8 cellular contexts compared by ENCODE assay signal in genomic region chr20:39800548-39800947, GRCh38.
A peak's percentile ranks its signal among the peaks of the same experiment; 100 is the strongest.
DNase-seq lines count a peak whose midpoint lies in the region; TF ChIP-seq lines count a peak whose summit lies in the region.

No MANE protein-coding gene starts in this region.

- DNase-seq in EL (peak; percentile 47), GM23248 (peak; percentile 92), RKO (ENCODE audit: low spot score) (peak; percentile 67), left kidney (ENCODE audit: low read depth, low spot score) (peak; percentile 7), neural progenitor cell (ENCODE audit: low spot score) (no peak)
- DNase-seq in effector memory CD4-positive, alpha-beta T cell, result no peak
- no peak for DNase-seq in activated CD4-positive, alpha-beta T cell treated with anti-CD3 and anti-CD28 coated beads for 1 hour
- DNase-seq in T-helper 2 cell treated with Interferon-gamma antibody and Interleukin-4, amounts not matched to agents 5 μg/mL and 100 μg/mL, for 36 hours (ENCODE audit: low spot score), result no peak

- peaks cover 4% of the 10 kb centered on the region for H3K9me3 Mint-ChIP-seq in neural progenitor cell
- H3K9me3 Mint-ChIP-seq in T-helper 2 cell treated with Interferon-gamma antibody and Interleukin-4, amounts not matched to agents 5 μg/mL and 100 μg/mL, for 36 hours, result no peaks in the 10 kb centered on the region

- peak overlapping the region; percentile 48 for H3K4me3 ChIP-seq in GM23248
- no peak overlapping the region for H3K4me3 ChIP-seq in effector memory CD4-positive, alpha-beta T cell (ENCODE audit: insufficient read depth, low read depth, low read length, poor library complexity, severe bottlenecking)
- H3K4me3 ChIP-seq in neural progenitor cell, result no peak overlapping the region

- no peaks in the 10 kb centered on the region for H3K36me3 ChIP-seq in GM23248 (ENCODE audit: low read depth)
- H3K36me3 ChIP-seq in effector memory CD4-positive, alpha-beta T cell (ENCODE audit: control insufficient read depth, insufficient read depth, low read length), result no peaks in the 10 kb centered on the region
- no peaks in the 10 kb centered on the region for H3K36me3 ChIP-seq in neural progenitor cell

- H3K79me2 ChIP-seq in GM23248 (ENCODE audit: insufficient read depth) (no peaks in the 10 kb centered on the region), neural progenitor cell (ENCODE audit: low read depth) (no peaks in the 10 kb centered on the region)

- 0% methylated on average over 1 of the region's 1 CpG for WGBS in GM23248 (ENCODE audit: low coverage in 1 of 2, low lambda C conversion rate in 2 of 2, missing lambda C conversion rate in 2 of 2), 2 experiments

- no peak overlapping the region for H3K27ac Mint-ChIP-seq in neural progenitor cell
- H3K27ac Mint-ChIP-seq in T-helper 2 cell treated with Interferon-gamma antibody and Interleukin-4, amounts not matched to agents 5 μg/mL and 100 μg/mL, for 36 hours, result no peak overlapping the region

- H3K9me3 ChIP-seq in GM23248 (ENCODE audit: low read depth), result no peaks in the 10 kb centered on the region
- no peaks in the 10 kb centered on the region for H3K9me3 ChIP-seq in effector memory CD4-positive, alpha-beta T cell (ENCODE audit: control insufficient read depth, low read length)
- H3K9me3 ChIP-seq in neural progenitor cell (ENCODE audit: low read depth), result no peaks in the 10 kb centered on the region

- no peaks in the 10 kb centered on the region for H3K27me3 Mint-ChIP-seq in neural progenitor cell (ENCODE audit: insufficient read depth, low read depth)
- H3K27me3 Mint-ChIP-seq in T-helper 2 cell treated with Interferon-gamma antibody and Interleukin-4, amounts not matched to agents 5 μg/mL and 100 μg/mL, for 36 hours (ENCODE audit: low read depth), result no peaks in the 10 kb centered on the region

- H3K9ac ChIP-seq in GM23248 (peak overlapping the region; percentile 79), neural progenitor cell (no peak overlapping the region)

- peaks cover 27% of the 10 kb centered on the region for H3K4me1 ChIP-seq in GM23248 (ENCODE audit: insufficient read depth)
- no peaks in the 10 kb centered on the region for H3K4me1 ChIP-seq in effector memory CD4-positive, alpha-beta T cell (ENCODE audit: control insufficient read depth, insufficient read depth, low read length, poor library complexity, severe bottlenecking)
- no peaks in the 10 kb centered on the region for H3K4me1 ChIP-seq in neural progenitor cell

- peak overlapping the region; percentile 6; the same call in 1 of the 2 replicates for H2AFZ ChIP-seq in GM23248
- H2AFZ ChIP-seq in neural progenitor cell (replicated peaks), result no peak overlapping the region

- H3K27ac ChIP-seq in GM23248 (peak overlapping the region; percentile 98), neural progenitor cell (no peak overlapping the region)
- H3K27ac ChIP-seq in effector memory CD4-positive, alpha-beta T cell (ENCODE audit: insufficient read depth, low read length, poor library complexity, severe bottlenecking), result no peak overlapping the region

- H3K27me3 ChIP-seq in GM23248 (replicated peaks; ENCODE audit: insufficient read depth) (no peaks in the 10 kb centered on the region), neural progenitor cell (no peaks in the 10 kb centered on the region)
- no peaks in the 10 kb centered on the region for H3K27me3 ChIP-seq in effector memory CD4-positive, alpha-beta T cell (replicated peaks; ENCODE audit: control insufficient read depth, insufficient read depth, low read length, poor library complexity, severe bottlenecking)

- H3K4me2 ChIP-seq in GM23248 (ENCODE audit: unreplicated experiment) (peak overlapping the region; percentile 75), neural progenitor cell (no peak overlapping the region)

- H3F3A ChIP-seq in GM23248 (ENCODE audit: insufficient read depth) (peaks cover 36% of the 10 kb centered on the region), neural progenitor cell (ENCODE audit: low read depth) (no peaks in the 10 kb centered on the region)

- H3K9me2 ChIP-seq in GM23248 (ENCODE audit: insufficient read depth), result no peaks in the 10 kb centered on the region

- no peaks in the 10 kb centered on the region for H3K4me1 Mint-ChIP-seq in neural progenitor cell
- no peaks in the 10 kb centered on the region for H3K4me1 Mint-ChIP-seq in T-helper 2 cell treated with Interferon-gamma antibody and Interleukin-4, amounts not matched to agents 5 μg/mL and 100 μg/mL, for 36 hours (ENCODE audit: low read depth)

- H4K20me1 ChIP-seq in GM23248 (ENCODE audit: insufficient read depth) (no peaks in the 10 kb centered on the region), neural progenitor cell (ENCODE audit: low read depth) (no peaks in the 10 kb centered on the region)

- no peak overlapping the region for H3K4me3 Mint-ChIP-seq in neural progenitor cell
- H3K4me3 Mint-ChIP-seq in T-helper 2 cell treated with Interferon-gamma antibody and Interleukin-4, amounts not matched to agents 5 μg/mL and 100 μg/mL, for 36 hours, result no peak overlapping the region

- no peak for TF ChIP-seq CTCF in neural progenitor cell (IDR thresholded peaks at IDR 0.05)

- H3K36me3 Mint-ChIP-seq in neural progenitor cell, result no peaks in the 10 kb centered on the region
- H3K36me3 Mint-ChIP-seq in T-helper 2 cell treated with Interferon-gamma antibody and Interleukin-4, amounts not matched to agents 5 μg/mL and 100 μg/mL, for 36 hours (ENCODE audit: low read depth), result no peaks in the 10 kb centered on the region

- in situ Hi-C loops in GM23248 (cut with MboI), result no loop called here

Comparison
In these comparisons a context has a peak if more than half of its experiments do, and no peak if none do; other contexts are left out.
1. DNase-seq: peak in EL (single experiment), GM23248 (single experiment), RKO (single experiment) and left kidney (single experiment); none in effector memory CD4-positive, alpha-beta T cell (0 of 3), activated CD4-positive, alpha-beta T cell treated with anti-CD3 and anti-CD28 coated beads for 1 hour (single experiment), neural progenitor cell (single experiment) and T-helper 2 cell treated with Interferon-gamma antibody and Interleukin-4, amounts not matched to agents 5 μg/mL and 100 μg/mL, for 36 hours (single experiment).